In genomic region chr17:3771140-3771539, GRCh38 we compare ENCODE assay signal across 15 cellular contexts.
DNase-seq lines count a peak whose midpoint lies in the region; ATAC-seq lines count a peak whose summit lies in the region.
"Had no signal": no experiment of that assay in that cellular context is flagged by ENCODE, and none has a peak within 500 bp of the region (broad histone marks: within the 10 kb centered on the region; RNA-seq: fewer than 3 reads in every experiment).

No MANE protein-coding gene starts in this region.

- H3K27ac Mint-ChIP-seq in effector memory CD8-positive, alpha-beta T cell: peak overlapping the region; percentile 95 to 96
- H3K27ac Mint-ChIP-seq in stimulated activated naive CD8-positive, alpha-beta T cell treated with anti-CD3 and anti-CD28 coated beads, Interleukin-15, amount 100 ng/mL, for 72 hours: peak overlapping the region in 1 of 2 donors; percentile 19

- H3K27me3 Mint-ChIP-seq in effector memory CD8-positive, alpha-beta T cell: no peaks in the 10 kb centered on the region
- peaks cover 15% of the 10 kb centered on the region for H3K27me3 Mint-ChIP-seq in stimulated activated naive CD8-positive, alpha-beta T cell treated with anti-CD3 and anti-CD28 coated beads, Interleukin-15, amount 100 ng/mL, for 72 hours

- peak; percentile 52 for ATAC-seq in effector memory CD8-positive, alpha-beta T cell (replicated peaks)
- peak; percentile 78 for ATAC-seq in stimulated activated naive CD8-positive, alpha-beta T cell treated with anti-CD3 and anti-CD28 coated beads, Interleukin-15, amount 100 ng/mL, for 72 hours
- no peak for ATAC-seq in HG03095 (IDR thresholded peaks at IDR 0.05; ENCODE audit: unreplicated experiment)
- ATAC-seq: gastrocnemius medialis had no signal

- peak overlapping the region; percentile 80 to 90 for H3K4me3 Mint-ChIP-seq in effector memory CD8-positive, alpha-beta T cell
- H3K4me3 Mint-ChIP-seq in stimulated activated naive CD8-positive, alpha-beta T cell treated with anti-CD3 and anti-CD28 coated beads, Interleukin-15, amount 100 ng/mL, for 72 hours: peak overlapping the region; percentile 2 to 55

- peak; percentile 56 for DNase-seq in activated T-cell treated with anti-CD3 and anti-CD28 coated beads, Interleukin-2, amount 50 U/mL, for 1 hour
- DNase-seq in activated T-cell treated with anti-CD3 and anti-CD28 coated beads, Interleukin-2, amount 50 U/mL, for 48 hours: no peak
- DNase-seq in NCI-H82 treated with DMSO at 0.1 percent for 48 hours (lab: John Stamatoyannopoulos, UW; ENCODE audit: unreplicated experiment): peak; percentile 84
- peak in 1 of 3 experiments; percentile 36 for DNase-seq in effector memory CD8-positive, alpha-beta T cell
- DNase-seq in stimulated activated naive CD8-positive, alpha-beta T cell treated with anti-CD3 and anti-CD28 coated beads, Interleukin-15, amount 100 ng/mL, for 72 hours: peak in 1 of 2 donors; percentile 42
- no peak for DNase-seq in NCI-H2227 (lab: John Stamatoyannopoulos, UW; ENCODE audit: unreplicated experiment)
- no peak for DNase-seq in inferior parietal cortex (ENCODE audit: extremely low spot score)
- DNase-seq: activated CD4-positive, alpha-beta T cell treated with anti-CD3 and anti-CD28 coated beads for 48 hours; gastrocnemius medialis; islet precursor cell; NCI-H1105 treated with DMSO at 0.1 percent for 48 hours; NCI-H510A; RPMI8226; stimulated activated CD4-positive, alpha-beta T cell treated with anti-CD3 and anti-CD28 coated beads, Interleukin-15, amount 100 ng/mL, for 24 hours had no signal

- H3K4me1 Mint-ChIP-seq in effector memory CD8-positive, alpha-beta T cell (ENCODE audit: low read depth in 2 of 2): peaks cover 52 to 53% of the 10 kb centered on the region in 2 donors
- H3K4me1 Mint-ChIP-seq in stimulated activated naive CD8-positive, alpha-beta T cell treated with anti-CD3 and anti-CD28 coated beads, Interleukin-15, amount 100 ng/mL, for 72 hours: peaks cover 73% of the 10 kb centered on the region

- no peaks in the 10 kb centered on the region for H3K9me3 Mint-ChIP-seq in effector memory CD8-positive, alpha-beta T cell
- peaks cover 0 to 8% of the 10 kb centered on the region in 2 donors for H3K9me3 Mint-ChIP-seq in stimulated activated naive CD8-positive, alpha-beta T cell treated with anti-CD3 and anti-CD28 coated beads, Interleukin-15, amount 100 ng/mL, for 72 hours

- peaks cover 14% of the 10 kb centered on the region for H3K36me3 Mint-ChIP-seq in effector memory CD8-positive, alpha-beta T cell (ENCODE audit: insufficient read depth)

Comparison
In these comparisons a context has a peak if more than half of its experiments do, and no peak if none do; other contexts are left out.
1. DNase-seq: peak in activated T-cell treated with anti-CD3 and anti-CD28 coated beads, Interleukin-2, amount 50 U/mL, for 1 hour (single experiment) and NCI-H82 treated with DMSO at 0.1 percent for 48 hours (single experiment); none in activated T-cell treated with anti-CD3 and anti-CD28 coated beads, Interleukin-2, amount 50 U/mL, for 48 hours (0 of 2), NCI-H2227 (single experiment) and inferior parietal cortex (single experiment).